17 cellular contexts compared by ENCODE assay signal in genomic region chr1:198212675-198213074, GRCh38. TPM values are rescaled to one million over a fixed set of nuclear protein-coding genes. Genes with fewer than 3 reads are reported as not detected.
DNase-seq lines count a peak whose midpoint lies in the region; ATAC-seq and TF ChIP-seq lines count a peak whose summit lies in the region.
"Had no signal": no experiment of that assay in that cellular context is flagged by ENCODE, and none has a peak within 500 bp of the region (broad histone marks: within the 10 kb centered on the region; RNA-seq: fewer than 3 reads in every experiment).

No MANE protein-coding gene starts in this region.

- peaks cover 10% of the 10 kb centered on the region for H3K4me1 Mint-ChIP-seq in activated CD4-positive, alpha-beta T cell treated with anti-CD3 and anti-CD28 coated beads, Interleukin-2, amount 10 ng/mL, durations not matched to agents 24 days and 14 days

- TF ChIP-seq POLR2A in uterus (IDR thresholded peaks at IDR 0.05) = no peak

- H3K27me3 Mint-ChIP-seq in activated CD4-positive, alpha-beta T cell treated with anti-CD3 and anti-CD28 coated beads, Interleukin-2, amount 10 ng/mL, durations not matched to agents 24 days and 14 days = no peaks in the 10 kb centered on the region
- H3K27me3 Mint-ChIP-seq: dendritic cell treated with granulocyte-macrophage colony-stimulating factor and Interleukin-4, amounts not matched to agents 40 ng/mL and 50 ng/mL, for 4 days had no signal

- intact Hi-C loops in activated CD4-positive, alpha-beta T cell treated with anti-CD3 and anti-CD28 coated beads, Interleukin-2, amount 10 ng/mL, durations not matched to agents 24 days and 14 days (cut with micrococcal nuclease) = no loop called here
- intact Hi-C loops in uterus (cut with DNase I; ENCODE audit: low total_unique reads) = no loop called here

- H3K27ac ChIP-seq in uterus = no peak overlapping the region
- H3K27ac ChIP-seq: A549, hepatocyte, KMS-11, SJSA1 had no signal

- DNase-seq in activated CD4-positive, alpha-beta T cell treated with anti-CD3 and anti-CD28 coated beads, Interleukin-2, amount 10 ng/mL, durations not matched to agents 24 days and 14 days = no peak
- DNase-seq in activated CD4-positive, alpha-beta T cell treated with anti-CD3 and anti-CD28 coated beads for 4 hours = no peak
- DNase-seq in RKO (ENCODE audit: low spot score) = peak; percentile 33
- peak; percentile 91 for DNase-seq in fibroblast of peridontal ligament (ENCODE audit: extremely low read depth)
- no peak for DNase-seq in stimulated activated naive CD8-positive, alpha-beta T cell treated with anti-CD3 and anti-CD28 coated beads, Interleukin-15, Interleukin-2, amounts not matched to agents 100 U/mL and 50 U/mL, for 24 hours
- no peak for DNase-seq in putamen (ENCODE audit: low spot score)
- no peak for DNase-seq in uterus
- DNase-seq in NCI-H1105 treated with DMSO at 0.1 percent for 48 hours (lab: John Stamatoyannopoulos, UW) = no peak
- DNase-seq: DND-41, midbrain, NCI-H345 had no signal

- no peaks in the 10 kb centered on the region for H3K36me3 ChIP-seq in uterus

- H3K27me3 ChIP-seq in uterus = no peaks in the 10 kb centered on the region
- H3K27me3 ChIP-seq: hepatocyte, SJSA1 had no signal

- no peak overlapping the region for H3K4me3 Mint-ChIP-seq in activated CD4-positive, alpha-beta T cell treated with anti-CD3 and anti-CD28 coated beads, Interleukin-2, amount 10 ng/mL, durations not matched to agents 24 days and 14 days
- H3K4me3 Mint-ChIP-seq: dendritic cell treated with granulocyte-macrophage colony-stimulating factor and Interleukin-4, amounts not matched to agents 40 ng/mL and 50 ng/mL, for 4 days had no signal

- no peaks in the 10 kb centered on the region for H3K4me1 ChIP-seq in uterus
- H3K4me1 ChIP-seq: A549, SJSA1 had no signal

- TF ChIP-seq CTCF in uterus (IDR thresholded peaks at IDR 0.05) = no peak

- H3K36me3 Mint-ChIP-seq in activated CD4-positive, alpha-beta T cell treated with anti-CD3 and anti-CD28 coated beads, Interleukin-2, amount 10 ng/mL, durations not matched to agents 24 days and 14 days (ENCODE audit: low read depth) = peaks cover 46% of the 10 kb centered on the region

- ATAC-seq in stimulated activated naive CD8-positive, alpha-beta T cell treated with anti-CD3 and anti-CD28 coated beads, Interleukin-15, Interleukin-2, amounts not matched to agents 100 U/mL and 50 U/mL, for 24 hours = peak; percentile 52
- ATAC-seq: A549, sciatic nerve had no signal

- peaks cover 0 to 13% of the 10 kb centered on the region in 2 donors for H3K9me3 ChIP-seq in uterus

- H3K27ac Mint-ChIP-seq in activated CD4-positive, alpha-beta T cell treated with anti-CD3 and anti-CD28 coated beads, Interleukin-2, amount 10 ng/mL, durations not matched to agents 24 days and 14 days = peak overlapping the region; percentile 29
- H3K27ac Mint-ChIP-seq: dendritic cell treated with granulocyte-macrophage colony-stimulating factor and Interleukin-4, amounts not matched to agents 40 ng/mL and 50 ng/mL, for 4 days had no signal

- peaks cover 28% of the 10 kb centered on the region for H3K9me3 Mint-ChIP-seq in activated CD4-positive, alpha-beta T cell treated with anti-CD3 and anti-CD28 coated beads, Interleukin-2, amount 10 ng/mL, durations not matched to agents 24 days and 14 days

- no peak overlapping the region for H3K4me3 ChIP-seq in uterus
- H3K4me3 ChIP-seq: A549, hepatocyte, SJSA1 had no signal

RNA-seq across cellular contexts. Expression of gene NEK7, which starts 55.9 kb away (rescaled TPM):
- 61.4 and 69.2 TPM in 2 replicates for total RNA-seq in activated CD4-positive, alpha-beta T cell treated with anti-CD3 and anti-CD28 coated beads, Interleukin-2, amount 10 ng/mL, durations not matched to agents 24 days and 14 days
- total RNA-seq in uterus = 100 to 1,000 TPM in 3 of 4 donors, 10 to 100 TPM in 1; 95.7 to 145 (median 132) TPM

Comparison
In these comparisons a context has a peak if more than half of its experiments do, and no peak if none do; other contexts are left out.
1. DNase-seq: peak in RKO (single experiment) and fibroblast of peridontal ligament (single experiment); none in activated CD4-positive, alpha-beta T cell treated with anti-CD3 and anti-CD28 coated beads, Interleukin-2, amount 10 ng/mL, durations not matched to agents 24 days and 14 days (single experiment), activated CD4-positive, alpha-beta T cell treated with anti-CD3 and anti-CD28 coated beads for 4 hours (0 of 2), stimulated activated naive CD8-positive, alpha-beta T cell treated with anti-CD3 and anti-CD28 coated beads, Interleukin-15, Interleukin-2, amounts not matched to agents 100 U/mL and 50 U/mL, for 24 hours (single experiment), putamen (single experiment), uterus (0 of 2) and NCI-H1105 treated with DMSO at 0.1 percent for 48 hours (single experiment).